11 cellular contexts compared by ENCODE assay signal in the genomic region with DNA sequence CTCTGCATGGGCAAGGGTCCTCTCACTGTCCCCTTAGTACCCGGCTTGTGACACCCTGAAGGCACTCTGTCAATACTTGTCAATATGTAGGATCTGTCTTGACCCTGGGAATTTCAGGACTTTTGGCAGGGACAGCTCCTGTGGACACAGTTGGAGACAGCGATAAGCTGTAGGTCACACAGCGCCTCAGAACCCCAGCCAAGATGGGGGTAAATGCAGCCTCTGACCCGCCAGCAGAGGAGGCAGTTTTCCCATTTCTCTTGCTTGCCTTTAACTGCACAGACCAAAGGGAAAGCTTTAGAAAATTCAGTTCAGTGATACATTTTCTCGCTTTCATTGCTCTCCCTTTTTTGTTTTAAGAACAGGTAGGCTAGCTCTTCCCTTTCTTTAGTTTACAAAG. TPM values are rescaled to one million over a fixed set of nuclear protein-coding genes. Genes with fewer than 3 reads are reported as not detected.
A peak's percentile ranks its signal among the peaks of the same experiment; 100 is the strongest.
DNase-seq lines count a peak whose midpoint lies in the region; TF ChIP-seq lines count a peak whose summit lies in the region.
"Had no signal": no experiment of that assay in that cellular context is flagged by ENCODE, and none has a peak within 500 bp of the region (broad histone marks: within the 10 kb centered on the region; RNA-seq: fewer than 3 reads in every experiment).

No MANE protein-coding gene starts in this region.

- intact Hi-C loops in activated naive CD4-positive, alpha-beta T cell treated with anti-CD3 and anti-CD28 coated beads for 36 hours (cut with micrococcal nuclease): no loop called here

- no peaks in the 10 kb centered on the region for H3K9me3 Mint-ChIP-seq in activated naive CD4-positive, alpha-beta T cell treated with anti-CD3 and anti-CD28 coated beads for 36 hours
- H3K9me3 Mint-ChIP-seq in type B pancreatic cell: no peaks in the 10 kb centered on the region
- H3K9me3 Mint-ChIP-seq: naive B cell had no signal

- CTCF ChIA-PET in activated naive CD4-positive, alpha-beta T cell treated with anti-CD3 and anti-CD28 coated beads for 36 hours (lab: Charles Lee): interaction anchor here (0.8 kb wide), 1 partner anchor 20 kb away, joined by 3 read pairs; no protein-coding TSS in a partner anchor

- no peaks in the 10 kb centered on the region for H3K4me1 Mint-ChIP-seq in activated naive CD4-positive, alpha-beta T cell treated with anti-CD3 and anti-CD28 coated beads for 36 hours (ENCODE audit: low read depth)
- H3K4me1 Mint-ChIP-seq in type B pancreatic cell (ENCODE audit: unreplicated experiment): peaks cover 4% of the 10 kb centered on the region
- H3K4me1 Mint-ChIP-seq: naive B cell had no signal

- no peak overlapping the region for H3K27ac Mint-ChIP-seq in activated naive CD4-positive, alpha-beta T cell treated with anti-CD3 and anti-CD28 coated beads for 36 hours
- no peak overlapping the region for H3K27ac Mint-ChIP-seq in type B pancreatic cell

- H3K4me3 ChIP-seq in epithelial cell of esophagus (ENCODE audit: low read length): no peak overlapping the region
- H3K4me3 ChIP-seq: SK-N-MC had no signal

- H3K27me3 Mint-ChIP-seq in activated naive CD4-positive, alpha-beta T cell treated with anti-CD3 and anti-CD28 coated beads for 36 hours (ENCODE audit: low read depth): peaks cover 8% of the 10 kb centered on the region
- peaks cover 50% of the 10 kb centered on the region for H3K27me3 Mint-ChIP-seq in type B pancreatic cell

- DNase-seq in activated naive CD4-positive, alpha-beta T cell treated with anti-CD3 and anti-CD28 coated beads for 36 hours: peak; percentile 20
- DNase-seq in activated naive CD4-positive, alpha-beta T cell treated with anti-CD3 and anti-CD28 coated beads, Interleukin-2, amount 50 U/mL, for 16 hours: no peak
- DNase-seq in MV-4-11 (lab: John Stamatoyannopoulos, UW) (peak; percentile 5), epithelial cell of esophagus (ENCODE audit: low read depth) (peak; percentile 28), type B pancreatic cell (ENCODE audit: extremely low spot score, unreplicated experiment) (no peak), NCI-H446 treated with DMSO at 0.1 percent for 48 hours (lab: John Stamatoyannopoulos, UW) (no peak), activated gamma-delta T cell (lab: John Stamatoyannopoulos, UW) (no peak), retina (no peak)
- DNase-seq: activated effector memory CD4-positive, alpha-beta T cell treated with Interleukin-2 at 50 U/mL for 16 hours; naive B cell had no signal

- H3K36me3 Mint-ChIP-seq in activated naive CD4-positive, alpha-beta T cell treated with anti-CD3 and anti-CD28 coated beads for 36 hours (ENCODE audit: low read depth): no peaks in the 10 kb centered on the region
- H3K36me3 Mint-ChIP-seq in type B pancreatic cell: no peaks in the 10 kb centered on the region
- H3K36me3 Mint-ChIP-seq: naive B cell had no signal

- H3K4me3 Mint-ChIP-seq in activated naive CD4-positive, alpha-beta T cell treated with anti-CD3 and anti-CD28 coated beads for 36 hours: no peak overlapping the region
- no peak overlapping the region for H3K4me3 Mint-ChIP-seq in type B pancreatic cell

- TF ChIP-seq CTCF in epithelial cell of esophagus (IDR thresholded peaks at IDR 0.05; ENCODE audit: insufficient read depth, low read depth, low read length, missing control alignments): no peak
- TF ChIP-seq CTCF in type B pancreatic cell (conservative IDR thresholded peaks at IDR 0.05): peak; percentile 47

RNA-seq across cellular contexts. Expression of a gene that starts 54.8 kb away (rescaled TPM):
- total RNA-seq in activated naive CD4-positive, alpha-beta T cell treated with anti-CD3 and anti-CD28 coated beads for 36 hours: 1 to 10 TPM; 2.4 to 2.9 TPM
- total RNA-seq in type B pancreatic cell (ENCODE audit: low replicate concordance): 14.6 and 24.1 TPM in 2 replicates

Comparison
In these comparisons a context has a peak if more than half of its experiments do, and no peak if none do; other contexts are left out.
1. DNase-seq: peak in activated naive CD4-positive, alpha-beta T cell treated with anti-CD3 and anti-CD28 coated beads for 36 hours (single experiment), MV-4-11 (single experiment) and epithelial cell of esophagus (single experiment); none in activated naive CD4-positive, alpha-beta T cell treated with anti-CD3 and anti-CD28 coated beads, Interleukin-2, amount 50 U/mL, for 16 hours (single experiment), type B pancreatic cell (single experiment), NCI-H446 treated with DMSO at 0.1 percent for 48 hours (single experiment), activated gamma-delta T cell (single experiment) and retina (single experiment).